In the genomic region with DNA sequence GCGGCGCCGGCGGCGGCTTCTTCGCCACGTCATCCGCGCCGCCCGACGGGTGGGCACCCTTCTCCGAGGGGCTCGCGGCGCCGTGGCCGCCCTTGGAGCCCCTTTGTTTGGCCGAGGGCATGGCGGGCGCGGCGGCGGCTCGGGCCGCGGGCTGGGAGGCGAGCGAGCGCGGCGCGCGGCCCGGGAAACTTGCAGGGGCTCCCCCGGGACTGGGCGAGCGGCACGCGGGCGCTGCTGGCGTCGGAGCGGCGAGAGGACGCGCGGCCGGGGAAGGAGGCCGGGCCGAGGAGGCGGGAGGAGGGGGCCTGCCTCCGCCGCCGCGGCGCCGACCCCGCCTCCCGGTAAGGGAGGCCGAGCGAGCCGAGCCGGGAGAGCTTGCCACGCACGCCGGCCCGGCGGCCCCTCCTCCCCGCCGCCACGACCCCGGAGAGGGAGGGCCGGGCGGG, we compare ENCODE assay signal across 8 cellular contexts. TPM values are rescaled to one million over a fixed set of nuclear protein-coding genes. Genes with fewer than 3 reads are reported as not detected.
A peak's percentile ranks its signal among the peaks of the same experiment; 100 is the strongest.
DNase-seq lines count a peak whose midpoint lies in the region; ATAC-seq lines count a peak whose summit lies in the region.

CKAP4 (minus strand) TSS at position 290 of the 446 bp plus-strand sequence; CDS start at position 121, 169 bp downstream.

- peak within 1 kb of the TSS; percentile 94 for H4K91ac ChIP-seq in mesenchymal stem cell (ENCODE audit: low read length)

- peak; percentile 54 for ATAC-seq in HG02852 (IDR thresholded peaks at IDR 0.05; ENCODE audit: unreplicated experiment)
- peak; percentile 71 for ATAC-seq in stimulated activated effector memory CD8-positive, alpha-beta T cell treated with anti-CD3 and anti-CD28 coated beads, Interleukin-12 subunit alpha, Interleukin-12 subunit beta, amount 100 ng/mL, for 72 hours

- H3K36me3 Mint-ChIP-seq in stimulated activated effector memory CD8-positive, alpha-beta T cell treated with anti-CD3 and anti-CD28 coated beads, Interleukin-12 subunit alpha, Interleukin-12 subunit beta, amount 100 ng/mL, for 72 hours = no peaks in the 10 kb centered on the region

- H3K9ac ChIP-seq in endocrine pancreas (ENCODE audit: control insufficient read depth, insufficient read depth, low read length) (peak within 1 kb of the TSS; percentile 84), mesenchymal stem cell (ENCODE audit: low read length) (peak within 1 kb of the TSS; percentile 98)

- DNase-seq in NCI-H345 (lab: John Stamatoyannopoulos, UW) = peak; percentile 73
- DNase-seq in NCI-H345 treated with DMSO at 0.1 percent for 48 hours (lab: John Stamatoyannopoulos, UW; ENCODE audit: unreplicated experiment) = no peak
- peak; percentile 17 to 70 for DNase-seq in NCI-H446 (lab: John Stamatoyannopoulos, UW)
- peak; percentile 63 for DNase-seq in activated CD8-positive, alpha-beta memory T cell treated with anti-CD3 and anti-CD28 coated beads, Interleukin-2, amount 50 U/mL, for 4 hours
- DNase-seq in mesenchymal stem cell = peak; percentile 83
- peak; percentile 36 to 62 for DNase-seq in stimulated activated effector memory CD8-positive, alpha-beta T cell treated with anti-CD3 and anti-CD28 coated beads, Interleukin-12 subunit alpha, Interleukin-12 subunit beta, amount 100 ng/mL, for 72 hours (ENCODE audit: low spot score in 2 of 2)

- peak within 1 kb of the TSS; percentile 89 for H2BK5ac ChIP-seq in mesenchymal stem cell (ENCODE audit: low read depth, low read length, poor library complexity, severe bottlenecking)

- H3K9me3 ChIP-seq in endocrine pancreas (ENCODE audit: control insufficient read depth, low read length) = no peaks in the 10 kb centered on the region
- no peaks in the 10 kb centered on the region for H3K9me3 ChIP-seq in mesenchymal stem cell (ENCODE audit: control insufficient read depth, low read length)

- 0% methylated on average over 42 of the region's 75 CpGs for WGBS in mesenchymal stem cell

- peaks cover 2% of the 10 kb centered on the region for H3K79me1 ChIP-seq in mesenchymal stem cell (replicated peaks; ENCODE audit: low read length, poor library complexity, severe bottlenecking)

- peak within 1 kb of the TSS; percentile 74 for H3K27ac Mint-ChIP-seq in stimulated activated effector memory CD8-positive, alpha-beta T cell treated with anti-CD3 and anti-CD28 coated beads, Interleukin-12 subunit alpha, Interleukin-12 subunit beta, amount 100 ng/mL, for 72 hours

- H3K4me3 Mint-ChIP-seq in stimulated activated effector memory CD8-positive, alpha-beta T cell treated with anti-CD3 and anti-CD28 coated beads, Interleukin-12 subunit alpha, Interleukin-12 subunit beta, amount 100 ng/mL, for 72 hours = peak within 1 kb of the TSS; percentile 67

- H3K4me1 ChIP-seq in endocrine pancreas (ENCODE audit: control insufficient read depth, insufficient read depth, low read length) = no peaks in the 10 kb centered on the region
- H3K4me1 ChIP-seq in mesenchymal stem cell (ENCODE audit: control insufficient read depth, insufficient read depth, low read depth, low read length) = peaks cover 16% of the 10 kb centered on the region

- H3K27me3 ChIP-seq in endocrine pancreas (ENCODE audit: control insufficient read depth, insufficient read depth, low read length) (no peaks in the 10 kb centered on the region), mesenchymal stem cell (ENCODE audit: control insufficient read depth in 1 of 2, insufficient read depth in 1 of 2, low read length in 2 of 2) (no peaks in the 10 kb centered on the region)

- peak within 1 kb of the TSS; percentile 67 for H2AFZ ChIP-seq in mesenchymal stem cell (ENCODE audit: low read depth, low read length)

- H3K36me3 ChIP-seq in endocrine pancreas (ENCODE audit: control insufficient read depth, insufficient read depth, low read length) (no peaks in the 10 kb centered on the region), mesenchymal stem cell (ENCODE audit: control insufficient read depth in 1 of 2, insufficient read depth in 2 of 2, low read depth in 1 of 2, low read length in 2 of 2) (peaks cover 8 to 20% of the 10 kb centered on the region in 2 experiments)

- H2BK15ac ChIP-seq in mesenchymal stem cell (ENCODE audit: low read depth, poor library complexity, severe bottlenecking) = peak within 1 kb of the TSS; percentile 97

- H2BK120ac ChIP-seq in mesenchymal stem cell (ENCODE audit: low read depth, low read length) = peak within 1 kb of the TSS; percentile 98

- H3K4me3 ChIP-seq in endocrine pancreas (ENCODE audit: control insufficient read depth, insufficient read depth, low read length) (peak within 1 kb of the TSS; percentile 71), mesenchymal stem cell (ENCODE audit: insufficient read depth in 1 of 2, low read depth in 1 of 2, low read length in 2 of 2) (peak within 1 kb of the TSS; percentile 91 to 92)

- H2AK5ac ChIP-seq in mesenchymal stem cell (ENCODE audit: low read length, severe bottlenecking) = peak within 1 kb of the TSS; percentile 64

- peak within 1 kb of the TSS; percentile 93 for H4K8ac ChIP-seq in mesenchymal stem cell (ENCODE audit: low read length)

- H3K23ac ChIP-seq in mesenchymal stem cell (ENCODE audit: low read length in 2 of 2) = peak within 1 kb of the TSS in 1 of 2 experiments; percentile 96

- H3K14ac ChIP-seq in mesenchymal stem cell (ENCODE audit: low read length in 2 of 2) = peak within 1 kb of the TSS; percentile 25 to 96

- peaks cover 17% of the 10 kb centered on the region for H3K4me1 Mint-ChIP-seq in stimulated activated effector memory CD8-positive, alpha-beta T cell treated with anti-CD3 and anti-CD28 coated beads, Interleukin-12 subunit alpha, Interleukin-12 subunit beta, amount 100 ng/mL, for 72 hours

- H3K9me3 Mint-ChIP-seq in stimulated activated effector memory CD8-positive, alpha-beta T cell treated with anti-CD3 and anti-CD28 coated beads, Interleukin-12 subunit alpha, Interleukin-12 subunit beta, amount 100 ng/mL, for 72 hours = no peaks in the 10 kb centered on the region

- H3K27ac ChIP-seq in mesenchymal stem cell (ENCODE audit: low read length, poor library complexity, severe bottlenecking) = peak within 1 kb of the TSS; percentile 72

- peak within 1 kb of the TSS; percentile 88 to 96 for H3K4ac ChIP-seq in mesenchymal stem cell (ENCODE audit: low read depth in 1 of 2, low read length in 2 of 2)

- H3K4me2 ChIP-seq in mesenchymal stem cell (ENCODE audit: low read length, poor library complexity, severe bottlenecking) = peak within 1 kb of the TSS; percentile 90

- peak within 1 kb of the TSS; percentile 87 to 98 for H3K18ac ChIP-seq in mesenchymal stem cell (ENCODE audit: low read depth in 1 of 2, low read length in 2 of 2)

- peak within 1 kb of the TSS; percentile 33 to 79 for H2BK12ac ChIP-seq in mesenchymal stem cell (ENCODE audit: low read length in 2 of 2)

RNA-seq across cellular contexts. Expression of gene CKAP4, which starts in this region (rescaled TPM):
- polyA plus RNA-seq in mesenchymal stem cell (2013, experiment 1 of 2) = 382 TPM
- polyA plus RNA-seq in mesenchymal stem cell (2013, experiment 2 of 2) = 384 TPM
